Comparison of ENCODE assay signal across 9 cellular contexts in genomic region chr18:22977847-22978701, GRCh38. TPM values are rescaled to one million over a fixed set of nuclear protein-coding genes. Genes with fewer than 3 reads are reported as not detected.
A peak's percentile ranks its signal among the peaks of the same experiment; 100 is the strongest.
DNase-seq lines count a peak whose midpoint lies in the region; ATAC-seq and TF ChIP-seq lines count a peak whose summit lies in the region.
"Had no signal": no experiment of that assay in that cellular context is flagged by ENCODE, and none has a peak within 500 bp of the region (broad histone marks: within the 10 kb centered on the region; RNA-seq: fewer than 3 reads in every experiment).

No MANE protein-coding gene starts in this region.

- H3K9me3 ChIP-seq in mesodermal cell (ENCODE audit: control insufficient read depth, low read length) = no peaks in the 10 kb centered on the region

- no peak overlapping the region for H3K4me3 Mint-ChIP-seq in glutamatergic neuron (ENCODE audit: unreplicated experiment)

- peaks cover 6% of the 10 kb centered on the region for H3K36me3 ChIP-seq in mesodermal cell (ENCODE audit: control insufficient read depth, insufficient read depth, low read length)

- H3K27ac Mint-ChIP-seq in glutamatergic neuron (ENCODE audit: unreplicated experiment) = no peak overlapping the region

- in situ Hi-C loops in astrocyte of the spinal cord (cut with HindIII; ENCODE audit: low sequenced_read_pairs) = no loop called here

- H3K36me3 Mint-ChIP-seq in glutamatergic neuron (ENCODE audit: unreplicated experiment) = no peaks in the 10 kb centered on the region

- intact Hi-C loops in Right ventricle myocardium superior (cut with DNase I) = no loop called here

- DNase-seq in COLO829 (ENCODE audit: low spot score) (peak; percentile 32), astrocyte of the spinal cord (ENCODE audit: low read depth, low spot score) (peak; percentile 87), middle frontal gyrus (ENCODE audit: extremely low spot score, low spot score) (no peak), AML-193 (lab: John Stamatoyannopoulos, UW) (no peak), glutamatergic neuron (no peak), Right ventricle myocardium superior (no peak)
- DNase-seq: activated CD8-positive, alpha-beta memory T cell treated with anti-CD3 and anti-CD28 coated beads for 24 hours had no signal

- H3K27me3 Mint-ChIP-seq in glutamatergic neuron (ENCODE audit: unreplicated experiment) = no peaks in the 10 kb centered on the region

- peak; percentile 48 for ATAC-seq in HG03342 (IDR thresholded peaks at IDR 0.05; ENCODE audit: unreplicated experiment)
- ATAC-seq in Right ventricle myocardium superior (ENCODE audit: poor library complexity) = no peak

- H3K4me1 ChIP-seq in mesodermal cell (ENCODE audit: control insufficient read depth, insufficient read depth, low read length, poor library complexity, severe bottlenecking) = no peaks in the 10 kb centered on the region

- H3K4me1 Mint-ChIP-seq in glutamatergic neuron (ENCODE audit: low read depth, unreplicated experiment) = peaks cover 5% of the 10 kb centered on the region

- WGBS in mesodermal cell (ENCODE audit: insufficient coverage in 2 of 2), 2 experiments = 100% methylated on average over 1 of the region's 5 CpGs; no CpG with 5 or more reads in 1 of the 2 experiments

- H3K4me3 ChIP-seq in astrocyte of the spinal cord (ENCODE audit: low read depth, low read length) (no peak overlapping the region), mesodermal cell (ENCODE audit: extremely low read depth, insufficient read depth, low read length, poor library complexity, severe bottlenecking) (no peak overlapping the region)

- peak overlapping the region; percentile 20 for H3K27ac ChIP-seq in mesodermal cell (ENCODE audit: low read depth, low read length, severe bottlenecking)

- H3K9me3 Mint-ChIP-seq in glutamatergic neuron (ENCODE audit: unreplicated experiment) = no peaks in the 10 kb centered on the region

- TF ChIP-seq CTCF in astrocyte of the spinal cord (IDR thresholded peaks at IDR 0.05; ENCODE audit: low read depth, low read length) = no peak
- no peak for TF ChIP-seq CTCF in glutamatergic neuron (IDR thresholded peaks at IDR 0.05; ENCODE audit: partially characterized antibody, unreplicated experiment)

RNA-seq across cellular contexts. Expression of gene RBBP8, which starts 44.9 kb away (rescaled TPM):
- polyA plus RNA-seq in mesodermal cell (2013, experiment 1 of 2) = 18.4 TPM
- 24.8 TPM for polyA plus RNA-seq in mesodermal cell (2013, experiment 2 of 2)
- 13.6 TPM for total RNA-seq in glutamatergic neuron (ENCODE audit: unreplicated experiment)
- total RNA-seq in Right ventricle myocardium superior = 4.5 TPM

Comparison
In these comparisons a context has a peak if more than half of its experiments do, and no peak if none do; other contexts are left out.
1. DNase-seq: peak in COLO829 (single experiment) and astrocyte of the spinal cord (single experiment); none in middle frontal gyrus (single experiment), AML-193 (0 of 2), glutamatergic neuron (single experiment) and Right ventricle myocardium superior (single experiment).